ENCODE assay signal across 16 cellular contexts in the genomic region with DNA sequence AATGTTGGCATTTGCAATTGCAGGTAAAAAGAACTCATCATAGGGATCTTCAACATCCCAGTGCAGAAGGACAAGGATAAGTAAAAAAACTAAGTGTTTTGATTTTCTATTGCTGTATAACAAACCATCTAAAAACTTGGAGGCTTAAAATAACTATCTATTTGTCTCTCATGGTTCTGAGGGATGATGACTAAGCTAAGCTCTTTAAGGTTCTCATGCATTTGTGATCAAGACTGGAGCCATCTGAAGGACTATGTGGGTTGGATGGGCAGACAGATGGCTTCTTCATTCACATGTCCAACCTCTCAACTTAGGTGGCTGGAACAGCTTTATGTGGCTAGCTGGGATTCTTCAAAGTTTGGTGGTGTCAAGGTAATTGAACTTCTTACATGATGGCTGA. TPM values are rescaled to one million over a fixed set of nuclear protein-coding genes. Genes with fewer than 3 reads are reported as not detected.
DNase-seq lines count a peak whose midpoint lies in the region; ATAC-seq and TF ChIP-seq lines count a peak whose summit lies in the region.
"Had no signal": no experiment of that assay in that cellular context is flagged by ENCODE, and none has a peak within 500 bp of the region (broad histone marks: within the 10 kb centered on the region; RNA-seq: fewer than 3 reads in every experiment).

No MANE protein-coding gene starts in this region.

- H3K18ac ChIP-seq in H9 (ENCODE audit: insufficient read length, low read depth, low read length): no peak overlapping the region

- no peaks in the 10 kb centered on the region for H3K27me3 Mint-ChIP-seq in T-helper 2 cell treated with Interferon-gamma antibody and Interleukin-4, amounts not matched to agents 5 μg/mL and 100 μg/mL, for 36 hours (ENCODE audit: low read depth)
- no peaks in the 10 kb centered on the region for H3K27me3 Mint-ChIP-seq in H9 (ENCODE audit: low read depth)
- H3K27me3 Mint-ChIP-seq in activated T-helper 17 cell treated with anti-CD3 and anti-CD28 coated beads, Interleukin-2, amount 50 U/mL, for 72 hours: no peaks in the 10 kb centered on the region
- no peaks in the 10 kb centered on the region for H3K27me3 Mint-ChIP-seq in natural killer cell (ENCODE audit: low read depth in 2 of 2)

- no peak overlapping the region for H2BK12ac ChIP-seq in H9 (ENCODE audit: insufficient read length, low read depth, low read length)

- H3K27ac ChIP-seq in H9 (ENCODE audit: insufficient read length, low read depth, low read length): no peak overlapping the region
- H3K27ac ChIP-seq: RWPE1, thyroid gland had no signal

- no peak overlapping the region for H2BK5ac ChIP-seq in H9 (ENCODE audit: insufficient read length, low read length)

- no peaks in the 10 kb centered on the region for H3K79me2 ChIP-seq in H9 (ENCODE audit: insufficient read depth, low read length)

- H3K4me1 Mint-ChIP-seq in T-helper 2 cell treated with Interferon-gamma antibody and Interleukin-4, amounts not matched to agents 5 μg/mL and 100 μg/mL, for 36 hours (ENCODE audit: low read depth): peaks cover 16% of the 10 kb centered on the region
- H3K4me1 Mint-ChIP-seq in H9: peaks cover 0 to 2% of the 10 kb centered on the region in 2 experiments; a peak in 1 of 4 replicates
- H3K4me1 Mint-ChIP-seq in activated T-helper 17 cell treated with anti-CD3 and anti-CD28 coated beads, Interleukin-2, amount 50 U/mL, for 72 hours: peaks cover 21% of the 10 kb centered on the region
- peaks cover 31 to 43% of the 10 kb centered on the region in 2 donors for H3K4me1 Mint-ChIP-seq in natural killer cell

- H3K9ac ChIP-seq in H9 (ENCODE audit: extremely low read depth, insufficient read length, low read length): no peak overlapping the region

- no peak overlapping the region for H4K91ac ChIP-seq in H9 (ENCODE audit: insufficient read length, low read depth, low read length)

- no peaks in the 10 kb centered on the region for H3K27me3 ChIP-seq in H9 (ENCODE audit: insufficient read depth, low read length)
- H3K27me3 ChIP-seq: thyroid gland had no signal

- no peak overlapping the region for H3T11ph ChIP-seq in H9 (ENCODE audit: low read length)

- no peak overlapping the region for H4K8ac ChIP-seq in H9 (replicated peaks; ENCODE audit: insufficient read length, low read depth, low read length)

- H2BK15ac ChIP-seq in H9 (ENCODE audit: low read depth, low read length): no peak overlapping the region

- H3K23me2 ChIP-seq in H9 (ENCODE audit: insufficient read length, low read depth, low read length, poor library complexity, severe bottlenecking): no peaks in the 10 kb centered on the region

- H3K4me2 ChIP-seq in H9 (ENCODE audit: insufficient read depth, insufficient read length, low read length): no peak overlapping the region

- peak; percentile 37 for ATAC-seq in activated T-helper 17 cell treated with anti-CD3 and anti-CD28 coated beads, Interleukin-2, amount 50 U/mL, for 72 hours (replicated peaks)
- ATAC-seq in natural killer cell (peak in 2 of 3 donors; percentile 12 to 45), HG02981 (IDR thresholded peaks at IDR 0.05; ENCODE audit: unreplicated experiment) (no peak)
- ATAC-seq: right cardiac atrium had no signal

- H4K5ac ChIP-seq in H9 (ENCODE audit: insufficient read length, low read depth, low read length): no peak overlapping the region

- no peaks in the 10 kb centered on the region for H3K4me1 ChIP-seq in H9 (ENCODE audit: insufficient read depth, low read length)
- H3K4me1 ChIP-seq: thyroid gland had no signal

- H4K20me1 ChIP-seq in H9 (ENCODE audit: control insufficient read depth, insufficient read depth, insufficient read length): no peaks in the 10 kb centered on the region

- no peak for TF ChIP-seq CTCF in H9 (conservative IDR thresholded peaks at IDR 0.05)
- TF ChIP-seq CTCF in natural killer cell (IDR thresholded peaks at IDR 0.05): no peak

- no peak overlapping the region for H3K4ac ChIP-seq in H9 (ENCODE audit: low read depth, low read length)

- DNase-seq in T-helper 2 cell treated with Interferon-gamma antibody and Interleukin-4, amounts not matched to agents 5 μg/mL and 100 μg/mL, for 36 hours (ENCODE audit: low spot score): no peak
- no peak for DNase-seq in T-helper 2 cell
- no peak for DNase-seq in H9
- no peak for DNase-seq in natural killer cell
- DNase-seq in HT-29 (ENCODE audit: low spot score): no peak
- no peak for DNase-seq in globus pallidus (ENCODE audit: low spot score)
- DNase-seq: dermis blood vessel endothelial cell, GDM1, kidney, NCI-H1048, NCI-H748 treated with DMSO at 0.1 percent for 48 hours, right cardiac atrium, thyroid gland had no signal

- H3K14ac ChIP-seq in H9 (ENCODE audit: insufficient read depth, low read length): no peak overlapping the region

- intact Hi-C loops in natural killer cell (cut with micrococcal nuclease): loop anchor here (1.0 kb wide), 1 partner anchor 77 kb away; no protein-coding TSS in a partner anchor

- no peak overlapping the region for H3K23ac ChIP-seq in H9 (ENCODE audit: insufficient read length, low read depth, low read length)

- H3K79me1 ChIP-seq in H9 (ENCODE audit: insufficient read depth, low read depth, low read length, poor library complexity, severe bottlenecking): no peaks in the 10 kb centered on the region

- H2BK120ac ChIP-seq in H9 (ENCODE audit: low read depth, low read length, poor library complexity, severe bottlenecking): no peak overlapping the region

- no peaks in the 10 kb centered on the region for H3K9me3 ChIP-seq in H9 (ENCODE audit: control insufficient read depth, low read depth, low read length)
- H3K9me3 ChIP-seq: thyroid gland had no signal

- no peaks in the 10 kb centered on the region for H3K36me3 Mint-ChIP-seq in T-helper 2 cell treated with Interferon-gamma antibody and Interleukin-4, amounts not matched to agents 5 μg/mL and 100 μg/mL, for 36 hours (ENCODE audit: low read depth)
- H3K36me3 Mint-ChIP-seq in H9 (ENCODE audit: insufficient read depth in 1 of 3, low read depth in 3 of 3) (no peaks in the 10 kb centered on the region), natural killer cell (no peaks in the 10 kb centered on the region)
- H3K36me3 Mint-ChIP-seq in activated T-helper 17 cell treated with anti-CD3 and anti-CD28 coated beads, Interleukin-2, amount 50 U/mL, for 72 hours (ENCODE audit: low read depth): no peaks in the 10 kb centered on the region

- no peak overlapping the region for H2BK20ac ChIP-seq in H9 (ENCODE audit: low read depth, low read length, poor library complexity, severe bottlenecking)

- no peak overlapping the region for H3K56ac ChIP-seq in H9 (ENCODE audit: insufficient read length, low read depth, low read length)

- no peak overlapping the region for H2AFZ ChIP-seq in H9 (ENCODE audit: low read length)

- peak overlapping the region; percentile 24 for H3K4me3 Mint-ChIP-seq in T-helper 2 cell treated with Interferon-gamma antibody and Interleukin-4, amounts not matched to agents 5 μg/mL and 100 μg/mL, for 36 hours
- H3K4me3 Mint-ChIP-seq in H9 (no peak overlapping the region), natural killer cell (peak overlapping the region; percentile 83)
- peak overlapping the region; percentile 32 for H3K4me3 Mint-ChIP-seq in activated T-helper 17 cell treated with anti-CD3 and anti-CD28 coated beads, Interleukin-2, amount 50 U/mL, for 72 hours

- no peak overlapping the region for H2AK5ac ChIP-seq in H9 (ENCODE audit: insufficient read length, low read length)

- no peaks in the 10 kb centered on the region for H3K9me3 Mint-ChIP-seq in T-helper 2 cell treated with Interferon-gamma antibody and Interleukin-4, amounts not matched to agents 5 μg/mL and 100 μg/mL, for 36 hours
- H3K9me3 Mint-ChIP-seq in H9 (no peaks in the 10 kb centered on the region), natural killer cell (no peaks in the 10 kb centered on the region)
- H3K9me3 Mint-ChIP-seq in activated T-helper 17 cell treated with anti-CD3 and anti-CD28 coated beads, Interleukin-2, amount 50 U/mL, for 72 hours: no peaks in the 10 kb centered on the region

- H3K27ac Mint-ChIP-seq in T-helper 2 cell treated with Interferon-gamma antibody and Interleukin-4, amounts not matched to agents 5 μg/mL and 100 μg/mL, for 36 hours: peak overlapping the region; percentile 2
- peak overlapping the region in 2 of 3 experiments; percentile 61 to 75; a peak in 1 of 7 replicates for H3K27ac Mint-ChIP-seq in H9
- peak overlapping the region; percentile 71 for H3K27ac Mint-ChIP-seq in activated T-helper 17 cell treated with anti-CD3 and anti-CD28 coated beads, Interleukin-2, amount 50 U/mL, for 72 hours
- H3K27ac Mint-ChIP-seq in natural killer cell: peak overlapping the region; percentile 97

RNA-seq across cellular contexts. Expression of a gene that starts 51.5 kb away (rescaled TPM):
- 1,586 and 1,608 TPM in 2 replicates for total RNA-seq in H9 (2021)
- 1,000 to 10,000 TPM; 1,253 to 1,604 TPM for total RNA-seq in activated T-helper 17 cell treated with anti-CD3 and anti-CD28 coated beads, Interleukin-2, amount 50 U/mL, for 72 hours
- 100 to 1,000 TPM; 573 to 679 (median 647) TPM for total RNA-seq in natural killer cell
- total RNA-seq in HT-29 (2014; rRNA removed; shearing (Covaris generic)): 1,169 and 1,308 TPM in 2 replicates

Comparison
In these comparisons a context has a peak if more than half of its experiments do, and no peak if none do; other contexts are left out.
1. H3K27ac Mint-ChIP-seq: peak in every context shown above with its lines; median percentile 97 in natural killer cell; 71 in activated T-helper 17 cell treated with anti-CD3 and anti-CD28 coated beads, Interleukin-2, amount 50 U/mL, for 72 hours; 68 in H9; 2 in T-helper 2 cell treated with Interferon-gamma antibody and Interleukin-4, amounts not matched to agents 5 μg/mL and 100 μg/mL, for 36 hours.
2. H3K4me3 Mint-ChIP-seq: peak in T-helper 2 cell treated with Interferon-gamma antibody and Interleukin-4, amounts not matched to agents 5 μg/mL and 100 μg/mL, for 36 hours (single experiment), activated T-helper 17 cell treated with anti-CD3 and anti-CD28 coated beads, Interleukin-2, amount 50 U/mL, for 72 hours (single experiment) and natural killer cell (single experiment); none in H9 (0 of 2).